ENCODE assay signal across 10 cellular contexts in the genomic region with DNA sequence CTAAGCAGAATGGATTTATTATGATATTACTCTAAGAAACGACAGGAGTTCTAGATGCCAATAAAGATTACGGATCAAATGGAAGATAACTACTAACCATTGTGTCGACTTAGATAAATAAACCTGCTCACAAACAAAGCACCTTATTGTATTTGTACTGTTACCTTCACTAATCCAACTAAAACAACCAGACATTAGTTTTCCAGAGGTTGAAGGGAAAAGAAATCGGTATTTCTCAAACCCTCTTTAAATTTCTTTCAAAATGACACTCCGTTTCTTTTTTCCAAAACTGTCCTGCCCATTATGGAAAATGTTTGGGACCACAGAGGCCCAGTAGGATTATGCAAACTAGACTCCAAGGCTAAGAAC. TPM values are rescaled to one million over a fixed set of nuclear protein-coding genes. Genes with fewer than 3 reads are reported as not detected.
DNase-seq lines count a peak whose midpoint lies in the region; ATAC-seq and TF ChIP-seq lines count a peak whose summit lies in the region.
"Had no signal": no experiment of that assay in that cellular context is flagged by ENCODE, and none has a peak within 500 bp of the region (broad histone marks: within the 10 kb centered on the region; RNA-seq: fewer than 3 reads in every experiment).

No MANE protein-coding gene starts in this region.

- DNase-seq in stimulated activated naive CD8-positive, alpha-beta T cell treated with anti-CD3 and anti-CD28 coated beads, Interleukin-15, Interleukin-2, amounts not matched to agents 100 U/mL and 50 U/mL, for 24 hours = no peak
- DNase-seq in naive B cell (no peak), vagina (ENCODE audit: extremely low spot score in 2 of 2) (no peak)
- no peak for DNase-seq in stimulated activated naive B cell treated with anti-CD40 and anti-IgM and Interleukin-4, amounts not matched to agents 10 μg/mL and 1 μg/mL and 100 μg/mL, for 72 hours
- DNase-seq: foreskin melanocyte had no signal

- no peak for ATAC-seq in stimulated activated naive CD8-positive, alpha-beta T cell treated with anti-CD3 and anti-CD28 coated beads, Interleukin-15, Interleukin-2, amounts not matched to agents 100 U/mL and 50 U/mL, for 24 hours
- no peak for ATAC-seq in naive B cell (ENCODE audit: low read depth in 2 of 2)
- no peak for ATAC-seq in stimulated activated naive B cell treated with anti-CD40 and anti-IgM and Interleukin-4, amounts not matched to agents 10 μg/mL and 1 μg/mL and 100 μg/mL, for 72 hours (replicated peaks)
- ATAC-seq in GM21367 (IDR thresholded peaks at IDR 0.05; ENCODE audit: unreplicated experiment) = no peak
- no peak for ATAC-seq in GM21619 (IDR thresholded peaks at IDR 0.05; ENCODE audit: unreplicated experiment)
- ATAC-seq: sciatic nerve had no signal

- peak overlapping the region; percentile 66 for H3K27ac Mint-ChIP-seq in stimulated activated naive CD8-positive, alpha-beta T cell treated with anti-CD3 and anti-CD28 coated beads, Interleukin-15, Interleukin-2, amounts not matched to agents 100 ng/mL and 50 ng/mL, for 24 hours
- H3K27ac Mint-ChIP-seq in brain = peak overlapping the region; percentile 0 to 99 (median 95)
- peak overlapping the region in 3 of 6 donors; percentile 3 to 47 (median 35) for H3K27ac Mint-ChIP-seq in naive B cell
- no peak overlapping the region for H3K27ac Mint-ChIP-seq in stimulated activated naive B cell treated with anti-CD40 and anti-IgM and Interleukin-4, amounts not matched to agents 10 μg/mL and 1 μg/mL and 100 μg/mL, for 72 hours

- H3K9me3 ChIP-seq in vagina = no peaks in the 10 kb centered on the region

- H3K27me3 ChIP-seq in vagina = no peaks in the 10 kb centered on the region

- H3K4me3 ChIP-seq in vagina = peak overlapping the region; percentile 75 to 95

- H3K4me3 Mint-ChIP-seq in stimulated activated naive CD8-positive, alpha-beta T cell treated with anti-CD3 and anti-CD28 coated beads, Interleukin-15, Interleukin-2, amounts not matched to agents 100 ng/mL and 50 ng/mL, for 24 hours = peak overlapping the region; percentile 90
- H3K4me3 Mint-ChIP-seq in brain = peak overlapping the region; percentile 85 to 100 (median 99)
- H3K4me3 Mint-ChIP-seq in naive B cell = peak overlapping the region; percentile 68 to 91 (median 84)
- no peak overlapping the region for H3K4me3 Mint-ChIP-seq in stimulated activated naive B cell treated with anti-CD40 and anti-IgM and Interleukin-4, amounts not matched to agents 10 μg/mL and 1 μg/mL and 100 μg/mL, for 72 hours

- H3K27ac ChIP-seq in vagina = peak overlapping the region; percentile 95

- H3K36me3 Mint-ChIP-seq in stimulated activated naive CD8-positive, alpha-beta T cell treated with anti-CD3 and anti-CD28 coated beads, Interleukin-15, Interleukin-2, amounts not matched to agents 100 ng/mL and 50 ng/mL, for 24 hours (ENCODE audit: low read depth) = peaks cover 22% of the 10 kb centered on the region
- H3K36me3 Mint-ChIP-seq in brain = peaks cover 13% of the 10 kb centered on the region
- H3K36me3 Mint-ChIP-seq in naive B cell = no peaks in the 10 kb centered on the region
- H3K36me3 Mint-ChIP-seq in stimulated activated naive B cell treated with anti-CD40 and anti-IgM and Interleukin-4, amounts not matched to agents 10 μg/mL and 1 μg/mL and 100 μg/mL, for 72 hours = peaks cover 0 to 1% of the 10 kb centered on the region in 2 donors

- no peaks in the 10 kb centered on the region for H3K36me3 ChIP-seq in vagina

- H3K4me1 Mint-ChIP-seq in stimulated activated naive CD8-positive, alpha-beta T cell treated with anti-CD3 and anti-CD28 coated beads, Interleukin-15, Interleukin-2, amounts not matched to agents 100 ng/mL and 50 ng/mL, for 24 hours (ENCODE audit: low read depth) = peaks cover 58% of the 10 kb centered on the region
- H3K4me1 Mint-ChIP-seq in brain (peaks cover 68% of the 10 kb centered on the region), naive B cell (peaks cover 28 to 40% (median 31%) of the 10 kb centered on the region in 3 donors)
- peaks cover 16 to 39% of the 10 kb centered on the region in 2 donors for H3K4me1 Mint-ChIP-seq in stimulated activated naive B cell treated with anti-CD40 and anti-IgM and Interleukin-4, amounts not matched to agents 10 μg/mL and 1 μg/mL and 100 μg/mL, for 72 hours

- TF ChIP-seq CTCF in brain (conservative IDR thresholded peaks at IDR 0.05) (no peak), vagina (IDR thresholded peaks at IDR 0.05) (no peak)

- intact Hi-C loops in vagina (cut with DNase I) = no loop called here

- H3K27me3 Mint-ChIP-seq in stimulated activated naive CD8-positive, alpha-beta T cell treated with anti-CD3 and anti-CD28 coated beads, Interleukin-15, Interleukin-2, amounts not matched to agents 100 ng/mL and 50 ng/mL, for 24 hours = no peaks in the 10 kb centered on the region
- H3K27me3 Mint-ChIP-seq in brain (peaks cover 32% of the 10 kb centered on the region), naive B cell (peaks cover 0 to 8% (median 0%) of the 10 kb centered on the region in 3 donors)
- peaks cover 7 to 33% of the 10 kb centered on the region in 2 donors for H3K27me3 Mint-ChIP-seq in stimulated activated naive B cell treated with anti-CD40 and anti-IgM and Interleukin-4, amounts not matched to agents 10 μg/mL and 1 μg/mL and 100 μg/mL, for 72 hours

- peaks cover 31% of the 10 kb centered on the region for H3K4me1 ChIP-seq in vagina

- no peak for TF ChIP-seq POLR2A in vagina (IDR thresholded peaks at IDR 0.05)

- no peaks in the 10 kb centered on the region for H3K9me3 Mint-ChIP-seq in stimulated activated naive CD8-positive, alpha-beta T cell treated with anti-CD3 and anti-CD28 coated beads, Interleukin-15, Interleukin-2, amounts not matched to agents 100 ng/mL and 50 ng/mL, for 24 hours
- H3K9me3 Mint-ChIP-seq in brain (no peaks in the 10 kb centered on the region), naive B cell (peaks cover 0 to 2% (median 0%) of the 10 kb centered on the region in 7 donors)
- no peaks in the 10 kb centered on the region for H3K9me3 Mint-ChIP-seq in stimulated activated naive B cell treated with anti-CD40 and anti-IgM and Interleukin-4, amounts not matched to agents 10 μg/mL and 1 μg/mL and 100 μg/mL, for 72 hours

RNA-seq across cellular contexts. Expression of a gene that starts 2.8 kb away (rescaled TPM):
- polyA plus RNA-seq in brain (ENCODE audit: insufficient read depth, low read depth, low replicate concordance) = 29.4 TPM
- polyA plus RNA-seq in naive B cell (ENCODE audit: low read depth in 6 of 6) = 10 to 100 TPM in 1 of 6 donors, 1 to 10 TPM in 5; 3.2 to 11.6 (median 5.7) TPM
- total RNA-seq in vagina = 8.8 TPM

Comparison
In these comparisons a context has a peak if more than half of its experiments do, and no peak if none do; other contexts are left out.
1. H3K4me3 Mint-ChIP-seq: peak in stimulated activated naive CD8-positive, alpha-beta T cell treated with anti-CD3 and anti-CD28 coated beads, Interleukin-15, Interleukin-2, amounts not matched to agents 100 ng/mL and 50 ng/mL, for 24 hours (single experiment), brain (5 of 5) and naive B cell (8 of 8); none in stimulated activated naive B cell treated with anti-CD40 and anti-IgM and Interleukin-4, amounts not matched to agents 10 μg/mL and 1 μg/mL and 100 μg/mL, for 72 hours (0 of 2).